15 cellular contexts compared by ENCODE assay signal in genomic region chrX:65657659-65658058, GRCh38.
"Had no signal": no experiment of that assay in that cellular context is flagged by ENCODE, and none has a peak within 500 bp of the region (broad histone marks: within the 10 kb centered on the region; RNA-seq: fewer than 3 reads in every experiment).

No MANE protein-coding gene starts in this region.

- H3K4me1 ChIP-seq: colonic mucosa, uterus had no signal

- H3K27ac ChIP-seq: colonic mucosa, tibial nerve, uterus had no signal

- H3K9me3 Mint-ChIP-seq: stimulated activated memory B cell treated with anti-CD40 and anti-IgM and Interleukin-4, amounts not matched to agents 10 μg/mL and 1 μg/mL and 100 μg/mL, for 72 hours had no signal

- DNase-seq: activated CD4-positive, alpha-beta T cell treated with anti-CD3 and anti-CD28 coated beads, Interleukin-2, amount 50 U/mL, for 4 hours; activated CD4-positive, CD25-positive, alpha-beta regulatory T cell; activated naive CD4-positive, alpha-beta T cell treated with Interleukin-2 at 50 U/mL for 16 hours; amniotic stem cell; caudate nucleus; colonic mucosa; mammary epithelial cell; naive B cell; stimulated activated CD4-positive, alpha-beta T cell treated with anti-CD3 and anti-CD28 coated beads, Interleukin-12 subunit alpha, Interleukin-12 subunit beta, amount 100 ng/mL, for 4 hours; stimulated activated CD4-positive, alpha-beta T cell treated with anti-CD3 and anti-CD28 coated beads, Interleukin-2, amount 100 ng/mL, for 24 hours; substantia nigra; uterus had no signal

- H3K9me3 ChIP-seq: colonic mucosa, tibial nerve, uterus had no signal

- H3K27me3 Mint-ChIP-seq: naive B cell; stimulated activated memory B cell treated with anti-CD40 and anti-IgM and Interleukin-4, amounts not matched to agents 10 μg/mL and 1 μg/mL and 100 μg/mL, for 72 hours had no signal

- H3K4me3 ChIP-seq: colonic mucosa, tibial nerve, uterus had no signal

- H3K36me3 ChIP-seq: colonic mucosa, tibial nerve, uterus had no signal

- ATAC-seq: esophagus mucosa; stimulated activated memory B cell treated with anti-CD40 and anti-IgM and Interleukin-4, amounts not matched to agents 10 μg/mL and 1 μg/mL and 100 μg/mL, for 72 hours had no signal

- H3K27me3 ChIP-seq: colonic mucosa, tibial nerve, uterus had no signal

- H3K36me3 Mint-ChIP-seq: stimulated activated memory B cell treated with anti-CD40 and anti-IgM and Interleukin-4, amounts not matched to agents 10 μg/mL and 1 μg/mL and 100 μg/mL, for 72 hours had no signal
